In the genomic region with DNA sequence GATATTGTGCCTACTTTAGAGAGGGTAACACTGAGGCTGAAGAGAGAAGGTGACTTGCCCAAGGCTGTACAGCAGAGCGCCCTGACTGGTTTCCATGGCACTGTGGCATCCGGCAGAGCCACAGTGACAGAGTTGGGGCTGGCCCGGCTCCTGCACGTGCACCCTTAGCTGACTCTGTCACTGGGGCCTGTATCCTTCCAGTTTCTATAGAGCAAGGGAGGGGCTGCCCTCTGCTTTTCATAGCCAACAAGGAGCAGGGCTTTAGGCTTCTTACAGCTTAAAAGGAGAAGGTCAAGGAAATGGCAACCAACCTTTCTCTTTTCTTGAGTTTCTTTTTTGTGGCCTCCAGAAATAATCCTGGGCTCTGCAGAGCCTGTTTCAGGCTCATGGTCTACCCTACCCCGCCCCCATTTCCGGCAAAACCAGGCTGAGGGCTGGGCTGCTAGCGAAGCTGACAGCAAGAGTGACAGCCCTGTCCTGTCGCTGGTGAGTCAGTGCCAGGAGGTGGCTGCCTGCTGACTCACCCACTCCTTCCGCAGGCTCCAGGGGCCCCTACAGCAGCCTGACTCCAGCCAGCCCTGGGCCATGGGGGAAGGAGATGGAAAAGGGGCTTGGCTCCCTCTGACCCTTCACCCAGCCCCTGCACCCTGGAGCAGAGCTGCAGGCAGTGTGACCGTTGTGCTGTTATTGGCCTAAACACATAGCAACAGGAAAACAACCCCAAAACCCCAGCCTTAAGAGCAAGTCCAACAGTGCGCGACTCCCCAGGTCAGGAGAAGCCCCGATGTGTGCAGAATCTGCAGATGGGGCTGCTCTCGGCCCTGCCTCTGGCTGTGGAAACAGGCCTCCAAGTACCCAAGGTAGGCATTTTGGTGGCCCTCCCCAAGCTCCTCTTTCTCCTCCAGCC, we compare ENCODE assay signal across 2 cellular contexts.
A peak's percentile ranks its signal among the peaks of the same experiment; 100 is the strongest.
TF ChIP-seq lines count a peak whose summit lies in the region.

No MANE protein-coding gene starts in this region.

TF ChIP-seq in HCT116, 20 proteins besides CTCF, POLR2A, EP300 and RAD21:
- TF ChIP-seq SP1 (IDR thresholded peaks at IDR 0.05; ENCODE audit: low read depth) (peak; percentile 91), CEBPB (IDR thresholded peaks at IDR 0.05; ENCODE audit: low read depth) (no peak), POLR2AphosphoS5 (IDR thresholded peaks at IDR 0.05; ENCODE audit: low read depth, low read length) (peak; percentile 50; the same call in 1 of the 2 replicates), TCF7L2 (IDR thresholded peaks at IDR 0.05; ENCODE audit: borderline replicate concordance, extremely low read depth, insufficient read depth, insufficient read length) (no peak), SIN3A (IDR thresholded peaks at IDR 0.05; ENCODE audit: low read depth) (peak; percentile 97), FOSL1 (IDR thresholded peaks at IDR 0.05; ENCODE audit: low read depth) (peak; percentile 94), REST (IDR thresholded peaks at IDR 0.05; ENCODE audit: low read depth) (no peak), ZNF274 (IDR thresholded peaks at IDR 0.05; ENCODE audit: low read depth, low read length) (no peak), ELF1 (IDR thresholded peaks at IDR 0.05; ENCODE audit: borderline replicate concordance, low read depth) (no peak), YY1 (IDR thresholded peaks at IDR 0.05; ENCODE audit: extremely low read depth, insufficient replicate concordance, low read depth, low read length) (peak; percentile 27), JUND (IDR thresholded peaks at IDR 0.05) (peak; percentile 97), CBX3 (IDR thresholded peaks at IDR 0.05; ENCODE audit: low read depth) (peak; percentile 14; the same call in 1 of the 2 replicates), MAX (IDR thresholded peaks at IDR 0.05) (peak; percentile 88), EZH2 (IDR thresholded peaks at IDR 0.05) (no peak), EZH2phosphoT487 (IDR thresholded peaks at IDR 0.05; ENCODE audit: borderline replicate concordance) (no peak), ZFX (IDR thresholded peaks at IDR 0.05) (0 out of 2 replicates have a peak, but pooled peaks have one; percentile 17), EGR1 (IDR thresholded peaks at IDR 0.05; ENCODE audit: low read depth) (peak; percentile 68; the same call in 1 of the 2 replicates)
- TF ChIP-seq, protein P1, sequence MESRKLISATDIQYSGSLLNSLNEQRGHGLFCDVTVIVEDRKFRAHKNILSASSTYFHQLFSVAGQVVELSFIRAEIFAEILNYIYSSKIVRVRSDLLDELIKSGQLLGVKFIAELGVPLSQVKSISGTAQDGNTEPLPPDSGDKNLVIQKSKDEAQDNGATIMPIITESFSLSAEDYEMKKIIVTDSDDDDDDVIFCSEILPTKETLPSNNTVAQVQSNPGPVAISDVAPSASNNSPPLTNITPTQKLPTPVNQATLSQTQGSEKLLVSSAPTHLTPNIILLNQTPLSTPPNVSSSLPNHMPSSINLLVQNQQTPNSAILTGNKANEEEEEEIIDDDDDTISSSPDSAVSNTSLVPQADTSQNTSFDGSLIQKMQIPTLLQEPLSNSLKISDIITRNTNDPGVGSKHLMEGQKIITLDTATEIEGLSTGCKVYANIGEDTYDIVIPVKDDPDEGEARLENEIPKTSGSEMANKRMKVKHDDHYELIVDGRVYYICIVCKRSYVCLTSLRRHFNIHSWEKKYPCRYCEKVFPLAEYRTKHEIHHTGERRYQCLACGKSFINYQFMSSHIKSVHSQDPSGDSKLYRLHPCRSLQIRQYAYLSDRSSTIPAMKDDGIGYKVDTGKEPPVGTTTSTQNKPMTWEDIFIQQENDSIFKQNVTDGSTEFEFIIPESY (IDR thresholded peaks at IDR 0.05; ENCODE audit: extremely low read depth, insufficient replicate concordance, low read length): peak; percentile 18

TF ChIP-seq in HepG2, 621 proteins besides CTCF, POLR2A, EP300 and RAD21 (continues in another document):
- TF ChIP-seq JUND (CRISPR knock-in tag; IDR thresholded peaks at IDR 0.05) (peak; percentile 85), ELF1 (CRISPR knock-in tag; IDR thresholded peaks at IDR 0.05) (peak; percentile 67), KDM2A (CRISPR knock-in tag; IDR thresholded peaks at IDR 0.05; ENCODE audit: borderline replicate concordance, low read depth) (peak; percentile 56; the same call in 1 of the 2 replicates), HMG20B (CRISPR knock-in tag; conservative IDR thresholded peaks at IDR 0.05) (no peak), NFE2L2 (IDR thresholded peaks at IDR 0.05; ENCODE audit: low read length) (peak; percentile 25; the same call in 1 of the 2 replicates), ZFP36L2 (CRISPR knock-in tag; IDR thresholded peaks at IDR 0.05) (no peak), SOX5 (CRISPR knock-in tag; IDR thresholded peaks at IDR 0.05; ENCODE audit: borderline replicate concordance) (peak; percentile 32; the same call in 1 of the 2 replicates), HNF4A (CRISPR knock-in tag; IDR thresholded peaks at IDR 0.05) (no peak), FOSL1 (CRISPR knock-in tag; IDR thresholded peaks at IDR 0.05; ENCODE audit: borderline replicate concordance) (peak; percentile 85), HOXA9 (CRISPR knock-in tag; IDR thresholded peaks at IDR 0.05; ENCODE audit: borderline replicate concordance) (no peak), SSRP1 (CRISPR knock-in tag; IDR thresholded peaks at IDR 0.05) (no peak), MEIS1 (CRISPR knock-in tag; IDR thresholded peaks at IDR 0.05; ENCODE audit: borderline replicate concordance) (peak; percentile 98), PHF8 (CRISPR knock-in tag; IDR thresholded peaks at IDR 0.05) (no peak), ZNF354B (CRISPR knock-in tag; IDR thresholded peaks at IDR 0.05) (no peak), HNRNPH1 (optimal IDR thresholded peaks at IDR 0.05; ENCODE audit: low read depth, low read length) (no peak), ZKSCAN8 (CRISPR knock-in tag; IDR thresholded peaks at IDR 0.05; ENCODE audit: borderline replicate concordance) (0 out of 2 replicates have a peak, but pooled peaks have one; percentile 42), ZBTB7B (CRISPR knock-in tag; IDR thresholded peaks at IDR 0.05) (0 out of 2 replicates have a peak, but pooled peaks have one; percentile 52), ZNF367 (CRISPR knock-in tag; IDR thresholded peaks at IDR 0.05; ENCODE audit: borderline replicate concordance) (no peak), TFAP4 (IDR thresholded peaks at IDR 0.05; ENCODE audit: borderline replicate concordance, low read depth) (peak; percentile 39; the same call in 1 of the 2 replicates), PBX2 (CRISPR knock-in tag; IDR thresholded peaks at IDR 0.05) (peak; percentile 84), ZSCAN12 (CRISPR knock-in tag; IDR thresholded peaks at IDR 0.05) (no peak), JUN (CRISPR knock-in tag; IDR thresholded peaks at IDR 0.05) (peak; percentile 85), ZNF572 (CRISPR knock-in tag; IDR thresholded peaks at IDR 0.05) (no peak), HDAC1 (CRISPR knock-in tag; IDR thresholded peaks at IDR 0.05) (peak; percentile 69), SP1 (IDR thresholded peaks at IDR 0.05) (no peak), SP1 (CRISPR knock-in tag; IDR thresholded peaks at IDR 0.05) (peak; percentile 15; the same call in 1 of the 2 replicates), RBM39 (IDR thresholded peaks at IDR 0.05; ENCODE audit: low read depth, low read length, poor library complexity, severe bottlenecking) (peak; percentile 20), RXRB (CRISPR knock-in tag; IDR thresholded peaks at IDR 0.05; ENCODE audit: borderline replicate concordance) (peak; percentile 59; the same call in 1 of the 2 replicates), MED1 (CRISPR knock-in tag; IDR thresholded peaks at IDR 0.05) (0 out of 2 replicates have a peak, but pooled peaks have one; percentile 29), NFYC (CRISPR knock-in tag; IDR thresholded peaks at IDR 0.05) (peak; percentile 9; the same call in 1 of the 2 replicates), KDM4B (CRISPR knock-in tag; IDR thresholded peaks at IDR 0.05) (no peak)
- TF ChIP-seq, protein P2, sequence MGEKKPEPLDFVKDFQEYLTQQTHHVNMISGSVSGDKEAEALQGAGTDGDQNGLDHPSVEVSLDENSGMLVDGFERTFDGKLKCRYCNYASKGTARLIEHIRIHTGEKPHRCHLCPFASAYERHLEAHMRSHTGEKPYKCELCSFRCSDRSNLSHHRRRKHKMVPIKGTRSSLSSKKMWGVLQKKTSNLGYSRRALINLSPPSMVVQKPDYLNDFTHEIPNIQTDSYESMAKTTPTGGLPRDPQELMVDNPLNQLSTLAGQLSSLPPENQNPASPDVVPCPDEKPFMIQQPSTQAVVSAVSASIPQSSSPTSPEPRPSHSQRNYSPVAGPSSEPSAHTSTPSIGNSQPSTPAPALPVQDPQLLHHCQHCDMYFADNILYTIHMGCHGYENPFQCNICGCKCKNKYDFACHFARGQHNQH (CRISPR knock-in tag; IDR thresholded peaks at IDR 0.05): peak; percentile 72; the same call in 1 of the 2 replicates
- TF ChIP-seq, protein P3, sequence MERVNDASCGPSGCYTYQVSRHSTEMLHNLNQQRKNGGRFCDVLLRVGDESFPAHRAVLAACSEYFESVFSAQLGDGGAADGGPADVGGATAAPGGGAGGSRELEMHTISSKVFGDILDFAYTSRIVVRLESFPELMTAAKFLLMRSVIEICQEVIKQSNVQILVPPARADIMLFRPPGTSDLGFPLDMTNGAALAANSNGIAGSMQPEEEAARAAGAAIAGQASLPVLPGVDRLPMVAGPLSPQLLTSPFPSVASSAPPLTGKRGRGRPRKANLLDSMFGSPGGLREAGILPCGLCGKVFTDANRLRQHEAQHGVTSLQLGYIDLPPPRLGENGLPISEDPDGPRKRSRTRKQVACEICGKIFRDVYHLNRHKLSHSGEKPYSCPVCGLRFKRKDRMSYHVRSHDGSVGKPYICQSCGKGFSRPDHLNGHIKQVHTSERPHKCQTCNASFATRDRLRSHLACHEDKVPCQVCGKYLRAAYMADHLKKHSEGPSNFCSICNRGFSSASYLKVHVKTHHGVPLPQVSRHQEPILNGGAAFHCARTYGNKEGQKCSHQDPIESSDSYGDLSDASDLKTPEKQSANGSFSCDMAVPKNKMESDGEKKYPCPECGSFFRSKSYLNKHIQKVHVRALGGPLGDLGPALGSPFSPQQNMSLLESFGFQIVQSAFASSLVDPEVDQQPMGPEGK (CRISPR knock-in tag; IDR thresholded peaks at IDR 0.05): peak; percentile 33
- TF ChIP-seq, protein P4, sequence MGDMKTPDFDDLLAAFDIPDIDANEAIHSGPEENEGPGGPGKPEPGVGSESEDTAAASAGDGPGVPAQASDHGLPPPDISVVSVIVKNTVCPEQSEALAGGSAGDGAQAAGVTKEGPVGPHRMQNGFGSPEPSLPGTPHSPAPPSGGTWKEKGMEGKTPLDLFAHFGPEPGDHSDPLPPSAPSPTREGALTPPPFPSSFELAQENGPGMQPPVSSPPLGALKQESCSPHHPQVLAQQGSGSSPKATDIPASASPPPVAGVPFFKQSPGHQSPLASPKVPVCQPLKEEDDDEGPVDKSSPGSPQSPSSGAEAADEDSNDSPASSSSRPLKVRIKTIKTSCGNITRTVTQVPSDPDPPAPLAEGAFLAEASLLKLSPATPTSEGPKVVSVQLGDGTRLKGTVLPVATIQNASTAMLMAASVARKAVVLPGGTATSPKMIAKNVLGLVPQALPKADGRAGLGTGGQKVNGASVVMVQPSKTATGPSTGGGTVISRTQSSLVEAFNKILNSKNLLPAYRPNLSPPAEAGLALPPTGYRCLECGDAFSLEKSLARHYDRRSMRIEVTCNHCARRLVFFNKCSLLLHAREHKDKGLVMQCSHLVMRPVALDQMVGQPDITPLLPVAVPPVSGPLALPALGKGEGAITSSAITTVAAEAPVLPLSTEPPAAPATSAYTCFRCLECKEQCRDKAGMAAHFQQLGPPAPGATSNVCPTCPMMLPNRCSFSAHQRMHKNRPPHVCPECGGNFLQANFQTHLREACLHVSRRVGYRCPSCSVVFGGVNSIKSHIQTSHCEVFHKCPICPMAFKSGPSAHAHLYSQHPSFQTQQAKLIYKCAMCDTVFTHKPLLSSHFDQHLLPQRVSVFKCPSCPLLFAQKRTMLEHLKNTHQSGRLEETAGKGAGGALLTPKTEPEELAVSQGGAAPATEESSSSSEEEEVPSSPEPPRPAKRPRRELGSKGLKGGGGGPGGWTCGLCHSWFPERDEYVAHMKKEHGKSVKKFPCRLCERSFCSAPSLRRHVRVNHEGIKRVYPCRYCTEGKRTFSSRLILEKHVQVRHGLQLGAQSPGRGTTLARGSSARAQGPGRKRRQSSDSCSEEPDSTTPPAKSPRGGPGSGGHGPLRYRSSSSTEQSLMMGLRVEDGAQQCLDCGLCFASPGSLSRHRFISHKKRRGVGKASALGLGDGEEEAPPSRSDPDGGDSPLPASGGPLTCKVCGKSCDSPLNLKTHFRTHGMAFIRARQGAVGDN (CRISPR knock-in tag; IDR thresholded peaks at IDR 0.05): peak; percentile 86
- TF ChIP-seq, protein P5, sequence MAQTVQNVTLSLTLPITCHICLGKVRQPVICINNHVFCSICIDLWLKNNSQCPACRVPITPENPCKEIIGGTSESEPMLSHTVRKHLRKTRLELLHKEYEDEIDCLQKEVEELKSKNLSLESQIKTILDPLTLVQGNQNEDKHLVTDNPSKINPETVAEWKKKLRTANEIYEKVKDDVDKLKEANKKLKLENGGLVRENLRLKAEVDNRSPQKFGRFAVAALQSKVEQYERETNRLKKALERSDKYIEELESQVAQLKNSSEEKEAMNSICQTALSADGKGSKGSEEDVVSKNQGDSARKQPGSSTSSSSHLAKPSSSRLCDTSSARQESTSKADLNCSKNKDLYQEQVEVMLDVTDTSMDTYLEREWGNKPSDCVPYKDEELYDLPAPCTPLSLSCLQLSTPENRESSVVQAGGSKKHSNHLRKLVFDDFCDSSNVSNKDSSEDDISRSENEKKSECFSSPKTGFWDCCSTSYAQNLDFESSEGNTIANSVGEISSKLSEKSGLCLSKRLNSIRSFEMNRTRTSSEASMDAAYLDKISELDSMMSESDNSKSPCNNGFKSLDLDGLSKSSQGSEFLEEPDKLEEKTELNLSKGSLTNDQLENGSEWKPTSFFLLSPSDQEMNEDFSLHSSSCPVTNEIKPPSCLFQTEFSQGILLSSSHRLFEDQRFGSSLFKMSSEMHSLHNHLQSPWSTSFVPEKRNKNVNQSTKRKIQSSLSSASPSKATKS (CRISPR knock-in tag; IDR thresholded peaks at IDR 0.05): no peak
- TF ChIP-seq, protein P6, sequence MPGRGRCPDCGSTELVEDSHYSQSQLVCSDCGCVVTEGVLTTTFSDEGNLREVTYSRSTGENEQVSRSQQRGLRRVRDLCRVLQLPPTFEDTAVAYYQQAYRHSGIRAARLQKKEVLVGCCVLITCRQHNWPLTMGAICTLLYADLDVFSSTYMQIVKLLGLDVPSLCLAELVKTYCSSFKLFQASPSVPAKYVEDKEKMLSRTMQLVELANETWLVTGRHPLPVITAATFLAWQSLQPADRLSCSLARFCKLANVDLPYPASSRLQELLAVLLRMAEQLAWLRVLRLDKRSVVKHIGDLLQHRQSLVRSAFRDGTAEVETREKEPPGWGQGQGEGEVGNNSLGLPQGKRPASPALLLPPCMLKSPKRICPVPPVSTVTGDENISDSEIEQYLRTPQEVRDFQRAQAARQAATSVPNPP (CRISPR knock-in tag; IDR thresholded peaks at IDR 0.05): no peak
